Comparison of ENCODE assay signal across 17 cellular contexts in the genomic region with DNA sequence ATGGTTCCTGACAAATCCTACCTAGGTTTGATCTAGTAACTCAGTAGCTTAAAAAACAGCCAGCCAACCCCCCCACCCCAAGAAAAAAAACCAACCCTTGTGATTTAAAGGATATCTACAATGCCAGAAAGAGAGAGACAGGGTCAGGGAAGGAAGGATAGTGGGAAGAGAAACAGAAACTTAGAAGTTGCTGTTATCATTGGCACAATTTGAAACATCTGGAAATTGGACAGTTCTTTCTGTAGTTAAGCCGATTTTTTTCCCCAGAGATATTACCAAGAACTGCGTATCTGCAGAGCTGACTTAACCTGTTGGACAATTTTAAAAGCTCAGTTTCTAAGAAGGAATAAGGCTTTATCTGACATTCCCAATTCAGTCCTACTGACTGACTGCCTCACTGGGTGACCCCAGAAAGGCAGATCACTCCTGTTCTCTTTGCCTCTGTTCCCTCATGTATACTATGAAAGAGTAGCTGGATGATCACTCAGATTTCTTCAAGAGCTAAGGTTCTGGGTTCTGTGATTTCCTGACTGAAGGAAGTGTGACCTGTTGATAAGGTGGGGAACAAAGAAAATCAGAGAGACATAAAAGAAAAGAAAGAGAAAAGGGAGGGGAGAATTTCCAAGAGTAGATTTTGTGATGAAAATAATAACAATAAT.
"Had no signal": no experiment of that assay in that cellular context is flagged by ENCODE, and none has a peak within 500 bp of the region (broad histone marks: within the 10 kb centered on the region; RNA-seq: fewer than 3 reads in every experiment).

No MANE protein-coding gene starts in this region.

- DNase-seq: dermis blood vessel endothelial cell; gastrocnemius medialis; heart right ventricle; hypothalamus; kidney glomerular epithelial cell; lower lobe of right lung; natural killer cell; posterior cingulate gyrus; sigmoid colon; stimulated activated CD4-positive, alpha-beta T cell treated with anti-CD3 and anti-CD28 coated beads, Interleukin-2, amount 100 ng/mL, for 24 hours; stimulated activated CD4-positive, alpha-beta T cell treated with anti-CD3 and anti-CD28 coated beads, Interleukin-4, amount 100 ng/mL, for 4 hours; stimulated activated naive CD4-positive, alpha-beta T cell; stomach; substantia nigra; transverse colon had no signal

- ATAC-seq: gastrocnemius medialis, lower lobe of right lung, natural killer cell had no signal

- H3K4me3 ChIP-seq: gastrocnemius medialis, heart right ventricle, lower lobe of right lung, sigmoid colon, skin epidermis, stomach, thoracic aorta, transverse colon had no signal
